Comparison of ENCODE assay signal across 8 cellular contexts in genomic region chr6:42010185-42010872, GRCh38. TPM values are rescaled to one million over a fixed set of nuclear protein-coding genes. Genes with fewer than 3 reads are reported as not detected.
A peak's percentile ranks its signal among the peaks of the same experiment; 100 is the strongest.
DNase-seq lines count a peak whose midpoint lies in the region; ATAC-seq and TF ChIP-seq lines count a peak whose summit lies in the region.

No MANE protein-coding gene starts in this region.

- no peaks in the 10 kb centered on the region for H3K27me3 ChIP-seq in BLaER1

- H3K36me3 ChIP-seq in BLaER1, result peaks cover 29% of the 10 kb centered on the region

- H3K27ac ChIP-seq in BLaER1, result peak overlapping the region; percentile 96

- TF ChIP-seq CTCF in fibroblast of villous mesenchyme (IDR thresholded peaks at IDR 0.05; ENCODE audit: insufficient read depth, low read depth, low read length), result no peak

- no peaks in the 10 kb centered on the region for H4K20me1 ChIP-seq in BLaER1

- ATAC-seq in GM21737 (IDR thresholded peaks at IDR 0.05; ENCODE audit: unreplicated experiment) (peak; percentile 42), GM19455 (IDR thresholded peaks at IDR 0.05; ENCODE audit: unreplicated experiment) (no peak)
- ATAC-seq in stimulated activated naive CD8-positive, alpha-beta T cell treated with anti-CD3 and anti-CD28 coated beads, Interleukin-15, Interleukin-2, amounts not matched to agents 100 U/mL and 50 U/mL, for 24 hours, result peak; percentile 57

- H3K4me3 ChIP-seq in BLaER1 (peak overlapping the region; percentile 62), fibroblast of villous mesenchyme (ENCODE audit: low read depth, low read length) (no peak overlapping the region)

- peak overlapping the region; percentile 86 for H3K4me2 ChIP-seq in BLaER1

- peak overlapping the region; percentile 91 for H3K9ac ChIP-seq in BLaER1

- H3K9me3 ChIP-seq in BLaER1, result no peaks in the 10 kb centered on the region; the same call in 1 of the 2 replicates

- H3K4me1 ChIP-seq in BLaER1, result peaks cover 97% of the 10 kb centered on the region

- DNase-seq in RPMI8226 (peak; percentile 86), fibroblast of villous mesenchyme (ENCODE audit: low read depth) (peak; percentile 32), DMS79 (lab: John Stamatoyannopoulos, UW) (no peak), NCI-H345 treated with DMSO at 0.1 percent for 48 hours (lab: John Stamatoyannopoulos, UW; ENCODE audit: unreplicated experiment) (no peak)
- peak; percentile 42 for DNase-seq in stimulated activated naive CD8-positive, alpha-beta T cell treated with anti-CD3 and anti-CD28 coated beads, Interleukin-15, Interleukin-2, amounts not matched to agents 100 U/mL and 50 U/mL, for 24 hours

RNA-seq across cellular contexts. Expression of gene TAF8, which starts 40.0 kb away (rescaled TPM):
- 16.0 and 20.0 TPM in 2 replicates for total RNA-seq in fibroblast of villous mesenchyme

Comparison
In these comparisons a context has a peak if more than half of its experiments do, and no peak if none do; other contexts are left out.
1. DNase-seq: peak in RPMI8226 (single experiment), fibroblast of villous mesenchyme (single experiment) and stimulated activated naive CD8-positive, alpha-beta T cell treated with anti-CD3 and anti-CD28 coated beads, Interleukin-15, Interleukin-2, amounts not matched to agents 100 U/mL and 50 U/mL, for 24 hours (single experiment); none in DMS79 (single experiment) and NCI-H345 treated with DMSO at 0.1 percent for 48 hours (single experiment).